ENCODE assay signal across 22 cellular contexts in the genomic region with DNA sequence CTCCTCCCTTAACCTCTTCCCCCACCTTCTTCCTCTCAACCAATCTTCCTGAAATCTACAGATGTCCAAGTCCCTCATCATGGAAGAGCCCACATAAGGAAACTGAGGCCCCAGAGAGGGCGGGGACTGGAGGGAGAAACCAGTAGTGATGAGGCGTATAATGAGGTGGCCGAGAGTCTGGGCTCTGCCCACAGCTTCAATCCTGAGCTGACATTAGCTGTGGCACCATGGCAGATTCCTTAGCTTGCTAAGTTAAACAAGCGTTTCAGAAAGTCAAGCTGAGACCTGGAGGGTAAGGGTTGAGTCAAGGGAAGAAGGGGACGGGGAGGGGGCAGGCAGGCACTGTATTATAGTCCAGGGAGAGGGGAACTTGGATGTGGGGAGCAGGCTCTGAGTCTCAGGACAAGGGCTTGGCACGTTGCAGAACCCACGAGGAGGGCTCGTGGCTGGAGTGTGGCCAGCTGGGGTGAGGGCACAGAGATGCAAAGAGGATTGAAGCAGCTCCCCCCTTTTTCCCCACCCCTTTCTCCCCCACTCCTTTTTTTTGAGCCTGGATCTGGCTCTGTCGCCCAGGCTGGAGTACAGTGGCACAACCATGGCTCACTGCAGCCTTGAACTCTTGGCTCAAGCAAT. TPM values are rescaled to one million over a fixed set of nuclear protein-coding genes. Genes with fewer than 3 reads are reported as not detected.
DNase-seq lines count a peak whose midpoint lies in the region; ATAC-seq and TF ChIP-seq lines count a peak whose summit lies in the region.
"Had no signal": no experiment of that assay in that cellular context is flagged by ENCODE, and none has a peak within 500 bp of the region (broad histone marks: within the 10 kb centered on the region; RNA-seq: fewer than 3 reads in every experiment).

No MANE protein-coding gene starts in this region.

- H3K4me1 Mint-ChIP-seq in endodermal cell (no peaks in the 10 kb centered on the region), mesothelial cell of epicardium (peaks cover 14% of the 10 kb centered on the region)

- no peaks in the 10 kb centered on the region for H3K36me3 ChIP-seq in HUES64 (ENCODE audit: insufficient read depth, low read length)
- H3K36me3 ChIP-seq in endodermal cell (ENCODE audit: control insufficient read depth, insufficient read depth, low read length), result no peaks in the 10 kb centered on the region
- H3K36me3 ChIP-seq in tibial artery, result no peaks in the 10 kb centered on the region
- H3K36me3 ChIP-seq: spleen had no signal

- no peak for ATAC-seq in GM21526 (IDR thresholded peaks at IDR 0.05; ENCODE audit: low FRiP score, unreplicated experiment)
- ATAC-seq: activated CD4-positive, CD25-positive, alpha-beta regulatory T cell treated with anti-CD3 and anti-CD28 coated beads, Interleukin-2, amount 50 U/mL, for 24 hours; activated CD8-positive, alpha-beta T cell treated with anti-CD3 and anti-CD28 coated beads for 36 hours; effector memory CD8-positive, alpha-beta T cell; GM12878; SK-N-SH treated with all-trans-retinoic acid at 6 μM for 48 hours had no signal

- TF ChIP-seq CTCF in endodermal cell (conservative IDR thresholded peaks at IDR 0.05), result no peak
- TF ChIP-seq CTCF in mesothelial cell of epicardium (IDR thresholded peaks at IDR 0.05; ENCODE audit: unreplicated experiment), result no peak
- TF ChIP-seq CTCF in tibial artery (IDR thresholded peaks at IDR 0.05), result no peak

- H3K4me1 ChIP-seq in HUES64 (ENCODE audit: insufficient read depth, low read length) (peaks cover 18% of the 10 kb centered on the region), endodermal cell (ENCODE audit: control insufficient read depth, insufficient read depth, low read length) (no peaks in the 10 kb centered on the region), tibial artery (peaks cover 0 to 63% (median 45%) of the 10 kb centered on the region in 4 donors)

- DNase-seq in endodermal cell (peak; percentile 68), mesothelial cell of epicardium (ENCODE audit: low spot score in 2 of 2, unreplicated experiment in 2 of 2) (no peak), tibial artery (no peak), NOMO-1 treated with DMSO at 0.1 percent for 48 hours (lab: John Stamatoyannopoulos, UW; ENCODE audit: unreplicated experiment) (no peak), AG08396 (ENCODE audit: low spot score) (no peak)
- DNase-seq: activated CD8-positive, alpha-beta T cell treated with anti-CD3 and anti-CD28 coated beads for 36 hours; activated naive CD4-positive, alpha-beta T cell; activated T-cell treated with anti-CD3 and anti-CD28 coated beads, Interleukin-2, amount 50 U/mL, for 1 hour; CD4-positive, alpha-beta memory T cell; cerebellar nuclear complex; effector memory CD8-positive, alpha-beta T cell; Kasumi-1; NCI-H1105; spleen; stimulated activated CD4-positive, alpha-beta T cell treated with anti-CD3 and anti-CD28 coated beads, Interleukin-4, amount 100 ng/mL, for 4 hours; T1000 had no signal

- H3K9me3 ChIP-seq in HUES64 (ENCODE audit: insufficient read depth, low read depth, low read length) (no peaks in the 10 kb centered on the region), endodermal cell (ENCODE audit: control insufficient read depth, low read length) (no peaks in the 10 kb centered on the region), tibial artery (no peaks in the 10 kb centered on the region)
- H3K9me3 ChIP-seq: spleen had no signal

- H3K27me3 Mint-ChIP-seq in endodermal cell (ENCODE audit: insufficient read depth) (peaks cover 6% of the 10 kb centered on the region), mesothelial cell of epicardium (ENCODE audit: low read depth) (no peaks in the 10 kb centered on the region)
- H3K27me3 Mint-ChIP-seq: activated CD8-positive, alpha-beta T cell treated with anti-CD3 and anti-CD28 coated beads for 36 hours had no signal

- H3K4me3 ChIP-seq in HUES64 (ENCODE audit: low read length) (no peak overlapping the region), endodermal cell (ENCODE audit: low read length) (no peak overlapping the region), tibial artery (no peak overlapping the region)
- H3K4me3 ChIP-seq: GM12878, spleen had no signal

- H3K27ac Mint-ChIP-seq in endodermal cell (no peak overlapping the region), mesothelial cell of epicardium (peak overlapping the region; percentile 60)
- H3K27ac Mint-ChIP-seq: activated CD8-positive, alpha-beta T cell treated with anti-CD3 and anti-CD28 coated beads for 36 hours; CD4-positive, alpha-beta memory T cell; effector memory CD8-positive, alpha-beta T cell; progenitor cell of endocrine pancreas had no signal

- H3K27me3 ChIP-seq in HUES64 (ENCODE audit: insufficient read depth, low read length), result no peaks in the 10 kb centered on the region
- no peaks in the 10 kb centered on the region for H3K27me3 ChIP-seq in endodermal cell (ENCODE audit: control insufficient read depth, insufficient read depth, low read length, poor library complexity, severe bottlenecking)
- no peaks in the 10 kb centered on the region for H3K27me3 ChIP-seq in tibial artery

- intact Hi-C loops in tibial artery (cut with DNase I; ENCODE audit: low total_unique reads), result loop anchor here (2.0 kb wide), 1 partner anchor 43 kb away; no protein-coding TSS in a partner anchor

- H3K9ac ChIP-seq in HUES64 (ENCODE audit: low read depth, low read length) (no peak overlapping the region), endodermal cell (ENCODE audit: extremely low read depth, low read length, poor library complexity, severe bottlenecking) (no peak overlapping the region)

- H3K36me3 Mint-ChIP-seq in endodermal cell (ENCODE audit: low read depth) (no peaks in the 10 kb centered on the region), mesothelial cell of epicardium (peaks cover 2% of the 10 kb centered on the region)
- H3K36me3 Mint-ChIP-seq: CD4-positive, alpha-beta memory T cell had no signal

- no peak overlapping the region for H3K4me3 Mint-ChIP-seq in endodermal cell
- H3K4me3 Mint-ChIP-seq in mesothelial cell of epicardium, result no peak overlapping the region
- H3K4me3 Mint-ChIP-seq: activated CD8-positive, alpha-beta T cell treated with anti-CD3 and anti-CD28 coated beads for 36 hours; CD4-positive, alpha-beta memory T cell; effector memory CD8-positive, alpha-beta T cell had no signal

- 68% methylated on average over 9 of the region's 9 CpGs for WGBS in HUES64
- WGBS in endodermal cell (ENCODE audit: insufficient coverage in 1 of 2, insufficient read length in 1 of 2), 2 experiments, result 82 to 86% methylated on average over 7 to 9 of the region's 9 CpGs

- H3K9me3 Mint-ChIP-seq in endodermal cell (no peaks in the 10 kb centered on the region), mesothelial cell of epicardium (no peaks in the 10 kb centered on the region)
- H3K9me3 Mint-ChIP-seq: activated CD8-positive, alpha-beta T cell treated with anti-CD3 and anti-CD28 coated beads for 36 hours; CD4-positive, alpha-beta memory T cell; effector memory CD8-positive, alpha-beta T cell had no signal

- H3K27ac ChIP-seq in HUES64 (ENCODE audit: low read depth, low read length), result peak overlapping the region; percentile 70; the same call in 1 of the 2 replicates
- H3K27ac ChIP-seq in endodermal cell (ENCODE audit: low read depth, low read length), result no peak overlapping the region
- peak overlapping the region; percentile 70 to 78 for H3K27ac ChIP-seq in tibial artery

RNA-seq across cellular contexts. Expression of a gene that starts 13.3 kb away (rescaled TPM):
- 39.3 TPM for polyA plus RNA-seq in HUES64 (2013, experiment 1 of 2)
- 29.3 TPM for polyA plus RNA-seq in HUES64 (2013, experiment 2 of 2)
- total RNA-seq in endodermal cell (10 to 100 TPM in 1 of 2 donors, 1 to 10 TPM in 1; 9.4 to 18.0 TPM), mesothelial cell of epicardium (86.7 to 89.1 TPM (median 87.2 TPM) in 3 replicates)
- polyA plus RNA-seq in endodermal cell (2013, experiment 1 of 2), result 22.0 TPM
- 12.8 TPM for polyA plus RNA-seq in endodermal cell (2013, experiment 2 of 2)
- total RNA-seq: CD4-positive, alpha-beta memory T cell had no signal
